ENCODE assay signal across 8 cellular contexts in the genomic region with DNA sequence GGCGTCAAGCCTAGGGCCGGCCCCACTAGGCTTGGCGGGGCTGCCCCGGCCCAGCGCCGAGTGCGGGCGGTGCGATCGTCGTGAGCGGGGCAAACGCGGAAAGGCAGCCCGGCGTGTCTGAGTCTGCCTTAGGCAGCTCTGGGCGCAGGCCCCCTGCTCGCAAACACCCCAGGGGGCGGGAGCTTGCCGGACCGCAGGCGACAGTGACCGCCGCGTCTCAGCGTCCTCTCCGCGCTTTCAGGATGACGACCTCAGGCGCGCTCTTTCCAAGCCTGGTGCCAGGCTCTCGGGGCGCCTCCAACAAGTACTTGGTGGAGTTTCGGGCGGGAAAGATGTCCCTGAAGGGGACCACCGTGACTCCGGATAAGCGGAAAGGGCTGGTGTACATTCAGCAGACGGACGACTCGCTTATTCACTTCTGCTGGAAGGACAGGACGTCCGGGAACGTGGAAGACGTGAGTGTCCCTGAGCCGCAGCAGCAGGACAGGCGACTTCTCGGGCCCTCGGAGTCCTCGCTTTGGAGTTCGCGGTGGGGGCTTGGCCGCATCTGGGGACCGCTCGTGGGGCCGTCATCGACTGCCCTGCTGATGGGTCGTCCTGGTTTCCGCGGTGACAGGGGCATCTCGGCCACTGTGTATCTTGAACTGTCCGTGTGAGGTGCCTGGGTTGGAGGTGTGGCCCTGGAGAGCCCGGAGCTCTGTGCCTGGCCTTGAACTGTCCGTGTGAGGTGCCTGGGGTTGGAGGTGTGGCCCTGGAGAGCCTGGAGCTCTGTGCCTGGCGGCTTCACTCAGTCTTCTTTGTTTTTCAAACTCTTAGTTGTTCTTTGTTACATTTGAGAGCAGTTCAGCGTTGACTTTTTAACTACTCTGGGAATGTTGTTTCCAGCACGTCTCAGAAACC. TPM values are rescaled to one million over a fixed set of nuclear protein-coding genes. Genes with fewer than 3 reads are reported as not detected.
A peak's percentile ranks its signal among the peaks of the same experiment; 100 is the strongest.
DNase-seq lines count a peak whose midpoint lies in the region; ATAC-seq and TF ChIP-seq lines count a peak whose summit lies in the region.

No MANE protein-coding gene starts in this region.

- TF ChIP-seq CTCF in AG04450 (IDR thresholded peaks at IDR 0.05; ENCODE audit: low read depth, low read length) (no peak), brain microvascular endothelial cell (IDR thresholded peaks at IDR 0.05; ENCODE audit: low read depth, low read length, missing control alignments) (no peak)

- H3K27me3 ChIP-seq in AG04450 (ENCODE audit: control insufficient read depth, insufficient read depth, low read length) = no peaks in the 10 kb centered on the region
- no peaks in the 10 kb centered on the region for H3K27me3 ChIP-seq in brain microvascular endothelial cell (replicated peaks)

- POLR2A ChIA-PET in AG04450 (lab: Yijun Ruan, JAX) = interaction anchor here (0.8 to 0.9 kb wide), 2 partner anchors 61 to 71 kb away, joined by 3 read pairs; no protein-coding TSS in a partner anchor

- in situ Hi-C loops in brain microvascular endothelial cell (cut with HindIII; ENCODE audit: low pct_ligation_motif_present, low sequenced_read_pairs) = no loop called here

- DNase-seq in AG04450 (ENCODE audit: low read depth, low spot score) (no peak), NAMALWA (ENCODE audit: low spot score) (peak; percentile 30), brain microvascular endothelial cell (no peak), left kidney (ENCODE audit: low read depth, low spot score) (peak; percentile 35), pons (ENCODE audit: low spot score) (no peak)

- ATAC-seq in GM19035 (IDR thresholded peaks at IDR 0.05; ENCODE audit: unreplicated experiment) = peak; percentile 16
- ATAC-seq in GM21576 (IDR thresholded peaks at IDR 0.05; ENCODE audit: unreplicated experiment) = no peak

- CTCF ChIA-PET in AG04450 (lab: Charles Lee) = interaction anchor here (1.0 to 4.9 kb wide), 4 partner anchors 65 to 82 kb away, joined by 3 to 19 read pairs (median 4); no protein-coding TSS in a partner anchor

- H3K27ac ChIP-seq in AG04450 (ENCODE audit: low read depth, low read length) (no peak overlapping the region), brain microvascular endothelial cell (peak overlapping the region; percentile 56), temporal lobe (ENCODE audit: low read depth, low read length) (peak overlapping the region; percentile 31)

- peak overlapping the region; percentile 86 for H3K4me3 ChIP-seq in AG04450 (ENCODE audit: low read depth, low read length)
- peak overlapping the region; percentile 85 for H3K4me3 ChIP-seq in brain microvascular endothelial cell (ENCODE audit: low read depth, low read length)

- H3K9me3 ChIP-seq in AG04450 (ENCODE audit: control insufficient read depth, insufficient read depth, low read length) = no peaks in the 10 kb centered on the region; the same call in 1 of the 2 replicates

- peaks cover 46% of the 10 kb centered on the region for H3K36me3 ChIP-seq in brain microvascular endothelial cell (replicated peaks)

RNA-seq across cellular contexts. Expression of gene ADRM1, which starts 0.8 kb away (rescaled TPM):
- 58.5 and 80.7 TPM in 2 replicates for polyA plus RNA-seq in AG04450 (2011; rRNA removed)
- polyA minus RNA-seq in AG04450 (2011; rRNA and poly(A)+ RNA removed) = 35.2 and 42.5 TPM in 2 replicates
- 31.2 TPM for total RNA-seq in temporal lobe

Comparison
In these comparisons a context has a peak if more than half of its experiments do, and no peak if none do; other contexts are left out.
1. DNase-seq: peak in NAMALWA (single experiment) and left kidney (single experiment); none in AG04450 (single experiment), brain microvascular endothelial cell (single experiment) and pons (single experiment).